ENCODE assay signal across 1 cellular context in the genomic region with DNA sequence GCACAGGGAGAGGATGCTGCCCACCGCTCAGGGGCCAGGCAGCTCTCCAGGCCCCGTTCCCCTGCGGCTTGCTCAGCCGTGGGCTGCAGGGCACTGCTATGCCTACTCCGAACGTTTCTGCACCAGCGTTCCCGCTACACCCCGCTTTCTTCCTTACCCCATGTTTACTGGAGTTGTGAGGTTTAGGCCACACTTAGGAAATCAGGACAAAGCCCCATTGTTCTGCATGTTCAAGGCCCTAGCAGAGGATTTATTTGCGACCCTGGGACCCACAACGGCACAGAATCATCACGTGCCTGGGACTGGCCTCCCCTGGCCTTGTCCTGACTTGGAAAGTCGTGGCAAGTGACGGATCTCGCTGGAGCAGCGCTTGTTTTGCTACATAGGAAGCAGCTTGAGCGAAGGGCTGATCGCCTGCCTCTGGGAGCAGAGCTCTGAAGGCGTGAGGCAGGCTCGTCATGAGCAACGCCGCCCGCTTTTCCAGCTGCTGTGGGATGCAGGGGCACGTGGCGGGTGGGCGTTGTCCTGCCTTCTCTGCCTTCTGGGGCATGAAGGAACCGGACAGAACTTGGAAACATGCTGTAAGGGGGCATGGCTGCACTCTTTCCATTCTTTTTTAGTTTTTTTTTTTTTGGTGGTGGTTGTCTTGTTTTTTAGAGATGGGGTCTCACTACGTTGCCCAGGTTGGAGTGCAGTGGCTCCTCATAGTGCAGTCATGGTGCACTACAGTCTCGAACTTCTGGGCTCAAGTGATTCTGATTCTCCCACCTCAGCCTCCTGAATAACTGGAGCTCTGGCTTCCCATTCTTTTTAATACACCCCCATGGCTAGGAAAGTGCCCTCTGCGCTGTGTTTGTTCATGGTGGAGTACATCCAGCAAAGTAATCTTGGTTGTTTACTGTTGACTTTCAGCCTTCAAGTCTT.
A peak's percentile ranks its signal among the peaks of the same experiment; 100 is the strongest.
TF ChIP-seq lines count a peak whose summit lies in the region.

No MANE protein-coding gene starts in this region.

TF ChIP-seq in HepG2, 621 proteins besides CTCF, POLR2A, EP300 and RAD21 (continued from another document and continues in another):
- TF ChIP-seq, protein P1, sequence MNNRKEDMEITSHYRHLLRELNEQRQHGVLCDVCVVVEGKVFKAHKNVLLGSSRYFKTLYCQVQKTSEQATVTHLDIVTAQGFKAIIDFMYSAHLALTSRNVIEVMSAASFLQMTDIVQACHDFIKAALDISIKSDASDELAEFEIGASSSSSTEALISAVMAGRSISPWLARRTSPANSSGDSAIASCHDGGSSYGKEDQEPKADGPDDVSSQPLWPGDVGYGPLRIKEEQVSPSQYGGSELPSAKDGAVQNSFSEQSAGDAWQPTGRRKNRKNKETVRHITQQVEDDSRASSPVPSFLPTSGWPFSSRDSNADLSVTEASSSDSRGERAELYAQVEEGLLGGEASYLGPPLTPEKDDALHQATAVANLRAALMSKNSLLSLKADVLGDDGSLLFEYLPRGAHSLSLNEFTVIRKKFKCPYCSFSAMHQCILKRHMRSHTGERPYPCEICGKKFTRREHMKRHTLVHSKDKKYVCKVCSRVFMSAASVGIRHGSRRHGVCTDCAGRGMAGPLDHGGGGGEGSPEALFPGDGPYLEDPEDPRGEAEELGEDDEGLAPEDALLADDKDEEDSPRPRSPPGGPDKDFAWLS (CRISPR knock-in tag; IDR thresholded peaks at IDR 0.05; ENCODE audit: borderline replicate concordance): peak; percentile 75; the same call in 1 of the 2 replicates
- TF ChIP-seq, protein P2, sequence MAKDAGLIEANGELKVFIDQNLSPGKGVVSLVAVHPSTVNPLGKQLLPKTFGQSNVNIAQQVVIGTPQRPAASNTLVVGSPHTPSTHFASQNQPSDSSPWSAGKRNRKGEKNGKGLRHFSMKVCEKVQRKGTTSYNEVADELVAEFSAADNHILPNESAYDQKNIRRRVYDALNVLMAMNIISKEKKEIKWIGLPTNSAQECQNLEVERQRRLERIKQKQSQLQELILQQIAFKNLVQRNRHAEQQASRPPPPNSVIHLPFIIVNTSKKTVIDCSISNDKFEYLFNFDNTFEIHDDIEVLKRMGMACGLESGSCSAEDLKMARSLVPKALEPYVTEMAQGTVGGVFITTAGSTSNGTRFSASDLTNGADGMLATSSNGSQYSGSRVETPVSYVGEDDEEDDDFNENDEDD (CRISPR knock-in tag; IDR thresholded peaks at IDR 0.05; ENCODE audit: borderline replicate concordance): peak; percentile 89
- TF ChIP-seq ZNF335 (CRISPR knock-in tag; IDR thresholded peaks at IDR 0.05) (peak; percentile 74), KDM3A (CRISPR knock-in tag; IDR thresholded peaks at IDR 0.05; ENCODE audit: low read depth) (no peak; the same call in 1 of the 2 replicates), RCOR2 (CRISPR knock-in tag; IDR thresholded peaks at IDR 0.05) (peak; percentile 55; the same call in 1 of the 2 replicates), ZNF782 (CRISPR knock-in tag; IDR thresholded peaks at IDR 0.05; ENCODE audit: borderline replicate concordance) (no peak), POGZ (CRISPR knock-in tag; IDR thresholded peaks at IDR 0.05) (peak; percentile 73; the same call in 1 of the 2 replicates), ZNF781 (CRISPR knock-in tag; IDR thresholded peaks at IDR 0.05; ENCODE audit: borderline replicate concordance, not compliant biosample characterization) (peak; percentile 37), BCL6 (CRISPR knock-in tag; IDR thresholded peaks at IDR 0.05) (peak; percentile 82), CAMTA2 (CRISPR knock-in tag; IDR thresholded peaks at IDR 0.05; ENCODE audit: borderline replicate concordance) (no peak), ELF3 (CRISPR knock-in tag; IDR thresholded peaks at IDR 0.05) (peak; percentile 85), ZNF570 (CRISPR knock-in tag; IDR thresholded peaks at IDR 0.05; ENCODE audit: borderline replicate concordance) (no peak), POLR2AphosphoS2 (IDR thresholded peaks at IDR 0.05; ENCODE audit: low read depth, low read length) (no peak), ZMYM3 (CRISPR knock-in tag; IDR thresholded peaks at IDR 0.05) (peak; percentile 43), ZSCAN9 (CRISPR knock-in tag; IDR thresholded peaks at IDR 0.05; ENCODE audit: borderline replicate concordance) (peak; percentile 80), IKZF1 (IDR thresholded peaks at IDR 0.05) (no peak), YEATS4 (CRISPR knock-in tag; IDR thresholded peaks at IDR 0.05; ENCODE audit: borderline replicate concordance) (peak; percentile 45; the same call in 1 of the 2 replicates), ZNF496 (CRISPR knock-in tag; IDR thresholded peaks at IDR 0.05; ENCODE audit: insufficient replicate concordance) (no peak), ETV5 (CRISPR knock-in tag; IDR thresholded peaks at IDR 0.05; ENCODE audit: borderline replicate concordance) (peak; percentile 74), SP5 (CRISPR knock-in tag; IDR thresholded peaks at IDR 0.05; ENCODE audit: borderline replicate concordance, low read depth) (peak; percentile 49; the same call in 1 of the 2 replicates), TARDBP (CRISPR knock-in tag; IDR thresholded peaks at IDR 0.05) (peak; percentile 90)
- TF ChIP-seq, protein P3, sequence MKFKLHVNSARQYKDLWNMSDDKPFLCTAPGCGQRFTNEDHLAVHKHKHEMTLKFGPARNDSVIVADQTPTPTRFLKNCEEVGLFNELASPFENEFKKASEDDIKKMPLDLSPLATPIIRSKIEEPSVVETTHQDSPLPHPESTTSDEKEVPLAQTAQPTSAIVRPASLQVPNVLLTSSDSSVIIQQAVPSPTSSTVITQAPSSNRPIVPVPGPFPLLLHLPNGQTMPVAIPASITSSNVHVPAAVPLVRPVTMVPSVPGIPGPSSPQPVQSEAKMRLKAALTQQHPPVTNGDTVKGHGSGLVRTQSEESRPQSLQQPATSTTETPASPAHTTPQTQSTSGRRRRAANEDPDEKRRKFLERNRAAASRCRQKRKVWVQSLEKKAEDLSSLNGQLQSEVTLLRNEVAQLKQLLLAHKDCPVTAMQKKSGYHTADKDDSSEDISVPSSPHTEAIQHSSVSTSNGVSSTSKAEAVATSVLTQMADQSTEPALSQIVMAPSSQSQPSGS (CRISPR knock-in tag; IDR thresholded peaks at IDR 0.05): peak; percentile 78
- TF ChIP-seq, protein P4, sequence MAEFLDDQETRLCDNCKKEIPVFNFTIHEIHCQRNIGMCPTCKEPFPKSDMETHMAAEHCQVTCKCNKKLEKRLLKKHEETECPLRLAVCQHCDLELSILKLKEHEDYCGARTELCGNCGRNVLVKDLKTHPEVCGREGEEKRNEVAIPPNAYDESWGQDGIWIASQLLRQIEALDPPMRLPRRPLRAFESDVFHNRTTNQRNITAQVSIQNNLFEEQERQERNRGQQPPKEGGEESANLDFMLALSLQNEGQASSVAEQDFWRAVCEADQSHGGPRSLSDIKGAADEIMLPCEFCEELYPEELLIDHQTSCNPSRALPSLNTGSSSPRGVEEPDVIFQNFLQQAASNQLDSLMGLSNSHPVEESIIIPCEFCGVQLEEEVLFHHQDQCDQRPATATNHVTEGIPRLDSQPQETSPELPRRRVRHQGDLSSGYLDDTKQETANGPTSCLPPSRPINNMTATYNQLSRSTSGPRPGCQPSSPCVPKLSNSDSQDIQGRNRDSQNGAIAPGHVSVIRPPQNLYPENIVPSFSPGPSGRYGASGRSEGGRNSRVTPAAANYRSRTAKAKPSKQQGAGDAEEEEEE (CRISPR knock-in tag; IDR thresholded peaks at IDR 0.05; ENCODE audit: borderline replicate concordance): no peak
- TF ChIP-seq, protein P5, sequence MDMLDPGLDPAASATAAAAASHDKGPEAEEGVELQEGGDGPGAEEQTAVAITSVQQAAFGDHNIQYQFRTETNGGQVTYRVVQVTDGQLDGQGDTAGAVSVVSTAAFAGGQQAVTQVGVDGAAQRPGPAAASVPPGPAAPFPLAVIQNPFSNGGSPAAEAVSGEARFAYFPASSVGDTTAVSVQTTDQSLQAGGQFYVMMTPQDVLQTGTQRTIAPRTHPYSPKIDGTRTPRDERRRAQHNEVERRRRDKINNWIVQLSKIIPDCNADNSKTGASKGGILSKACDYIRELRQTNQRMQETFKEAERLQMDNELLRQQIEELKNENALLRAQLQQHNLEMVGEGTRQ (IDR thresholded peaks at IDR 0.05; ENCODE audit: low read depth, low read length): peak; percentile 75
- TF ChIP-seq, protein P5 (CRISPR knock-in tag; IDR thresholded peaks at IDR 0.05; ENCODE audit: borderline replicate concordance): peak; percentile 86; the same call in 1 of the 2 replicates
- TF ChIP-seq, protein P6, sequence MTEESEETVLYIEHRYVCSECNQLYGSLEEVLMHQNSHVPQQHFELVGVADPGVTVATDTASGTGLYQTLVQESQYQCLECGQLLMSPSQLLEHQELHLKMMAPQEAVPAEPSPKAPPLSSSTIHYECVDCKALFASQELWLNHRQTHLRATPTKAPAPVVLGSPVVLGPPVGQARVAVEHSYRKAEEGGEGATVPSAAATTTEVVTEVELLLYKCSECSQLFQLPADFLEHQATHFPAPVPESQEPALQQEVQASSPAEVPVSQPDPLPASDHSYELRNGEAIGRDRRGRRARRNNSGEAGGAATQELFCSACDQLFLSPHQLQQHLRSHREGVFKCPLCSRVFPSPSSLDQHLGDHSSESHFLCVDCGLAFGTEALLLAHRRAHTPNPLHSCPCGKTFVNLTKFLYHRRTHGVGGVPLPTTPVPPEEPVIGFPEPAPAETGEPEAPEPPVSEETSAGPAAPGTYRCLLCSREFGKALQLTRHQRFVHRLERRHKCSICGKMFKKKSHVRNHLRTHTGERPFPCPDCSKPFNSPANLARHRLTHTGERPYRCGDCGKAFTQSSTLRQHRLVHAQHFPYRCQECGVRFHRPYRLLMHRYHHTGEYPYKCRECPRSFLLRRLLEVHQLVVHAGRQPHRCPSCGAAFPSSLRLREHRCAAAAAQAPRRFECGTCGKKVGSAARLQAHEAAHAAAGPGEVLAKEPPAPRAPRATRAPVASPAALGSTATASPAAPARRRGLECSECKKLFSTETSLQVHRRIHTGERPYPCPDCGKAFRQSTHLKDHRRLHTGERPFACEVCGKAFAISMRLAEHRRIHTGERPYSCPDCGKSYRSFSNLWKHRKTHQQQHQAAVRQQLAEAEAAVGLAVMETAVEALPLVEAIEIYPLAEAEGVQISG (CRISPR knock-in tag; IDR thresholded peaks at IDR 0.05): peak; percentile 78
- TF ChIP-seq, protein P7, sequence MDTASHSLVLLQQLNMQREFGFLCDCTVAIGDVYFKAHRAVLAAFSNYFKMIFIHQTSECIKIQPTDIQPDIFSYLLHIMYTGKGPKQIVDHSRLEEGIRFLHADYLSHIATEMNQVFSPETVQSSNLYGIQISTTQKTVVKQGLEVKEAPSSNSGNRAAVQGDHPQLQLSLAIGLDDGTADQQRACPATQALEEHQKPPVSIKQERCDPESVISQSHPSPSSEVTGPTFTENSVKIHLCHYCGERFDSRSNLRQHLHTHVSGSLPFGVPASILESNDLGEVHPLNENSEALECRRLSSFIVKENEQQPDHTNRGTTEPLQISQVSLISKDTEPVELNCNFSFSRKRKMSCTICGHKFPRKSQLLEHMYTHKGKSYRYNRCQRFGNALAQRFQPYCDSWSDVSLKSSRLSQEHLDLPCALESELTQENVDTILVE (CRISPR knock-in tag; IDR thresholded peaks at IDR 0.05): no peak; the same call in 1 of the 2 replicates
- TF ChIP-seq, protein P8, sequence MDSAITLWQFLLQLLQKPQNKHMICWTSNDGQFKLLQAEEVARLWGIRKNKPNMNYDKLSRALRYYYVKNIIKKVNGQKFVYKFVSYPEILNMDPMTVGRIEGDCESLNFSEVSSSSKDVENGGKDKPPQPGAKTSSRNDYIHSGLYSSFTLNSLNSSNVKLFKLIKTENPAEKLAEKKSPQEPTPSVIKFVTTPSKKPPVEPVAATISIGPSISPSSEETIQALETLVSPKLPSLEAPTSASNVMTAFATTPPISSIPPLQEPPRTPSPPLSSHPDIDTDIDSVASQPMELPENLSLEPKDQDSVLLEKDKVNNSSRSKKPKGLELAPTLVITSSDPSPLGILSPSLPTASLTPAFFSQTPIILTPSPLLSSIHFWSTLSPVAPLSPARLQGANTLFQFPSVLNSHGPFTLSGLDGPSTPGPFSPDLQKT (CRISPR knock-in tag; IDR thresholded peaks at IDR 0.05; ENCODE audit: borderline replicate concordance): no peak
- TF ChIP-seq, protein P9, sequence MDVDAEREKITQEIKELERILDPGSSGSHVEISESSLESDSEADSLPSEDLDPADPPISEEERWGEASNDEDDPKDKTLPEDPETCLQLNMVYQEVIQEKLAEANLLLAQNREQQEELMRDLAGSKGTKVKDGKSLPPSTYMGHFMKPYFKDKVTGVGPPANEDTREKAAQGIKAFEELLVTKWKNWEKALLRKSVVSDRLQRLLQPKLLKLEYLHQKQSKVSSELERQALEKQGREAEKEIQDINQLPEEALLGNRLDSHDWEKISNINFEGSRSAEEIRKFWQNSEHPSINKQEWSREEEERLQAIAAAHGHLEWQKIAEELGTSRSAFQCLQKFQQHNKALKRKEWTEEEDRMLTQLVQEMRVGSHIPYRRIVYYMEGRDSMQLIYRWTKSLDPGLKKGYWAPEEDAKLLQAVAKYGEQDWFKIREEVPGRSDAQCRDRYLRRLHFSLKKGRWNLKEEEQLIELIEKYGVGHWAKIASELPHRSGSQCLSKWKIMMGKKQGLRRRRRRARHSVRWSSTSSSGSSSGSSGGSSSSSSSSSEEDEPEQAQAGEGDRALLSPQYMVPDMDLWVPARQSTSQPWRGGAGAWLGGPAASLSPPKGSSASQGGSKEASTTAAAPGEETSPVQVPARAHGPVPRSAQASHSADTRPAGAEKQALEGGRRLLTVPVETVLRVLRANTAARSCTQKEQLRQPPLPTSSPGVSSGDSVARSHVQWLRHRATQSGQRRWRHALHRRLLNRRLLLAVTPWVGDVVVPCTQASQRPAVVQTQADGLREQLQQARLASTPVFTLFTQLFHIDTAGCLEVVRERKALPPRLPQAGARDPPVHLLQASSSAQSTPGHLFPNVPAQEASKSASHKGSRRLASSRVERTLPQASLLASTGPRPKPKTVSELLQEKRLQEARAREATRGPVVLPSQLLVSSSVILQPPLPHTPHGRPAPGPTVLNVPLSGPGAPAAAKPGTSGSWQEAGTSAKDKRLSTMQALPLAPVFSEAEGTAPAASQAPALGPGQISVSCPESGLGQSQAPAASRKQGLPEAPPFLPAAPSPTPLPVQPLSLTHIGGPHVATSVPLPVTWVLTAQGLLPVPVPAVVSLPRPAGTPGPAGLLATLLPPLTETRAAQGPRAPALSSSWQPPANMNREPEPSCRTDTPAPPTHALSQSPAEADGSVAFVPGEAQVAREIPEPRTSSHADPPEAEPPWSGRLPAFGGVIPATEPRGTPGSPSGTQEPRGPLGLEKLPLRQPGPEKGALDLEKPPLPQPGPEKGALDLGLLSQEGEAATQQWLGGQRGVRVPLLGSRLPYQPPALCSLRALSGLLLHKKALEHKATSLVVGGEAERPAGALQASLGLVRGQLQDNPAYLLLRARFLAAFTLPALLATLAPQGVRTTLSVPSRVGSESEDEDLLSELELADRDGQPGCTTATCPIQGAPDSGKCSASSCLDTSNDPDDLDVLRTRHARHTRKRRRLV (CRISPR knock-in tag; IDR thresholded peaks at IDR 0.05): 0 out of 2 replicates have a peak, but pooled peaks have one; percentile 12
